1 cellular context compared by ENCODE assay signal in the genomic region with DNA sequence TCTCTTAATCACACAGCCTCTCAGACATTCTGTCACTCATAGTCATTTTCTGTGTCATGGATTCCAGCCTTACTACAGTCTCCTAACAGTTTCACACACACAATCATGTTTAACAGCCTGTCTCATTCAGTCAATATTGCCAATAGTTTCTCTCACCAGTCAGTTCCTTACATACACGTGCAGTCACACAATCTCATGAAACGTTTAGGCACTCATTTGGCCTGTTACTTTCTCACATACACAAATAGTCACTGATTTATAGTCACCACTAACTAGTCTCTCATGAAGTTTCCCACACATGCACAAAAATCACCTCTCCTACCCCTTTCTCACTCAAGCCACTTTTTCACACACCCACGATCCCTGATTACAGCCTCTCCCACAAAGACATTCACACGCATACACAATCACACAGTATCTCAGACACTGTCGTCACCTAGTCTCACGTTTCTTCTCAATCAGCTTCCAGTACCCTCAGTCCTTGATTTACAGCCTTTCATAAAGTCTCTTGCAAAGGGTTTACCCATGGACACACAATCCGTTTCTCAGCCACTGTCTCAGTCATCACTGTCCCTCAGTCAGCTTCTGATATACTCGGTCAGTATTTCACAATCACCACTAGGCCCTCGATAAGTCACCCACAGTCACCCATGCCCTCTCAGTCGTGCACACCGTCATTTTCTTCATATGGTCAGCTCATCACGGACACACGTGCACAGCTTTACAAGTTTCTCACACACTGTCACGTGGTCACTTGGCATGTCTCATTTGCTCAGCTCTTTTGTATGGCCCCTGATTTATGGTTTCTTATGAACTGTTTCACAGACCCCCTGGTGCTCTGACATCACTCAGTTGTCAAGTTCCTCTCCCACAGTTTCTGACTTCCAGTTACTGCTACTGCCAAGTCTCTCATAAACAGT.
TF ChIP-seq lines count a peak whose summit lies in the region.

No MANE protein-coding gene starts in this region.

TF ChIP-seq in GM12878, 131 proteins besides CTCF, POLR2A, EP300 and RAD21 (continued from another document and continues in another):
- TF ChIP-seq, protein P1, sequence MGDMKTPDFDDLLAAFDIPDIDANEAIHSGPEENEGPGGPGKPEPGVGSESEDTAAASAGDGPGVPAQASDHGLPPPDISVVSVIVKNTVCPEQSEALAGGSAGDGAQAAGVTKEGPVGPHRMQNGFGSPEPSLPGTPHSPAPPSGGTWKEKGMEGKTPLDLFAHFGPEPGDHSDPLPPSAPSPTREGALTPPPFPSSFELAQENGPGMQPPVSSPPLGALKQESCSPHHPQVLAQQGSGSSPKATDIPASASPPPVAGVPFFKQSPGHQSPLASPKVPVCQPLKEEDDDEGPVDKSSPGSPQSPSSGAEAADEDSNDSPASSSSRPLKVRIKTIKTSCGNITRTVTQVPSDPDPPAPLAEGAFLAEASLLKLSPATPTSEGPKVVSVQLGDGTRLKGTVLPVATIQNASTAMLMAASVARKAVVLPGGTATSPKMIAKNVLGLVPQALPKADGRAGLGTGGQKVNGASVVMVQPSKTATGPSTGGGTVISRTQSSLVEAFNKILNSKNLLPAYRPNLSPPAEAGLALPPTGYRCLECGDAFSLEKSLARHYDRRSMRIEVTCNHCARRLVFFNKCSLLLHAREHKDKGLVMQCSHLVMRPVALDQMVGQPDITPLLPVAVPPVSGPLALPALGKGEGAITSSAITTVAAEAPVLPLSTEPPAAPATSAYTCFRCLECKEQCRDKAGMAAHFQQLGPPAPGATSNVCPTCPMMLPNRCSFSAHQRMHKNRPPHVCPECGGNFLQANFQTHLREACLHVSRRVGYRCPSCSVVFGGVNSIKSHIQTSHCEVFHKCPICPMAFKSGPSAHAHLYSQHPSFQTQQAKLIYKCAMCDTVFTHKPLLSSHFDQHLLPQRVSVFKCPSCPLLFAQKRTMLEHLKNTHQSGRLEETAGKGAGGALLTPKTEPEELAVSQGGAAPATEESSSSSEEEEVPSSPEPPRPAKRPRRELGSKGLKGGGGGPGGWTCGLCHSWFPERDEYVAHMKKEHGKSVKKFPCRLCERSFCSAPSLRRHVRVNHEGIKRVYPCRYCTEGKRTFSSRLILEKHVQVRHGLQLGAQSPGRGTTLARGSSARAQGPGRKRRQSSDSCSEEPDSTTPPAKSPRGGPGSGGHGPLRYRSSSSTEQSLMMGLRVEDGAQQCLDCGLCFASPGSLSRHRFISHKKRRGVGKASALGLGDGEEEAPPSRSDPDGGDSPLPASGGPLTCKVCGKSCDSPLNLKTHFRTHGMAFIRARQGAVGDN (IDR thresholded peaks at IDR 0.05) = peak; percentile 67
- no peak for TF ChIP-seq HDAC2 (IDR thresholded peaks at IDR 0.05)
- 0 out of 2 replicates have a peak, but pooled peaks have one; percentile 26 for TF ChIP-seq CBFB (IDR thresholded peaks at IDR 0.05; ENCODE audit: low read depth)
- TF ChIP-seq YBX1 (IDR thresholded peaks at IDR 0.05) = no peak
- TF ChIP-seq RBBP5 (conservative IDR thresholded peaks at IDR 0.05) = no peak
- no peak for TF ChIP-seq ZNF622 (IDR thresholded peaks at IDR 0.05)
- TF ChIP-seq, protein P2, sequence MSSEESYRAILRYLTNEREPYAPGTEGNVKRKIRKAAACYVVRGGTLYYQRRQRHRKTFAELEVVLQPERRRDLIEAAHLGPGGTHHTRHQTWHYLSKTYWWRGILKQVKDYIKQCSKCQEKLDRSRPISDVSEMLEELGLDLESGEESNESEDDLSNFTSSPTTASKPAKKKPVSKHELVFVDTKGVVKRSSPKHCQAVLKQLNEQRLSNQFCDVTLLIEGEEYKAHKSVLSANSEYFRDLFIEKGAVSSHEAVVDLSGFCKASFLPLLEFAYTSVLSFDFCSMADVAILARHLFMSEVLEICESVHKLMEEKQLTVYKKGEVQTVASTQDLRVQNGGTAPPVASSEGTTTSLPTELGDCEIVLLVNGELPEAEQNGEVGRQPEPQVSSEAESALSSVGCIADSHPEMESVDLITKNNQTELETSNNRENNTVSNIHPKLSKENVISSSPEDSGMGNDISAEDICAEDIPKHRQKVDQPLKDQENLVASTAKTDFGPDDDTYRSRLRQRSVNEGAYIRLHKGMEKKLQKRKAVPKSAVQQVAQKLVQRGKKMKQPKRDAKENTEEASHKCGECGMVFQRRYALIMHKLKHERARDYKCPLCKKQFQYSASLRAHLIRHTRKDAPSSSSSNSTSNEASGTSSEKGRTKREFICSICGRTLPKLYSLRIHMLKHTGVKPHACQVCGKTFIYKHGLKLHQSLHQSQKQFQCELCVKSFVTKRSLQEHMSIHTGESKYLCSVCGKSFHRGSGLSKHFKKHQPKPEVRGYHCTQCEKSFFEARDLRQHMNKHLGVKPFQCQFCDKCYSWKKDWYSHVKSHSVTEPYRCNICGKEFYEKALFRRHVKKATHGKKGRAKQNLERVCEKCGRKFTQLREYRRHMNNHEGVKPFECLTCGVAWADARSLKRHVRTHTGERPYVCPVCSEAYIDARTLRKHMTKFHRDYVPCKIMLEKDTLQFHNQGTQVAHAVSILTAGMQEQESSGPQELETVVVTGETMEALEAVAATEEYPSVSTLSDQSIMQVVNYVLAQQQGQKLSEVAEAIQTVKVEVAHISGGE (CRISPR knock-in tag; IDR thresholded peaks at IDR 0.05) = no peak
- TF ChIP-seq BRCA1 (IDR thresholded peaks at IDR 0.05; ENCODE audit: low read depth, low read length) = no peak
- peak; percentile 2; the same call in 1 of the 2 replicates for TF ChIP-seq SPI1 (IDR thresholded peaks at IDR 0.05; ENCODE audit: borderline replicate concordance, insufficient read depth, low read depth, low read length)
- TF ChIP-seq DPF2 (IDR thresholded peaks at IDR 0.05) = no peak
- TF ChIP-seq, protein P3, sequence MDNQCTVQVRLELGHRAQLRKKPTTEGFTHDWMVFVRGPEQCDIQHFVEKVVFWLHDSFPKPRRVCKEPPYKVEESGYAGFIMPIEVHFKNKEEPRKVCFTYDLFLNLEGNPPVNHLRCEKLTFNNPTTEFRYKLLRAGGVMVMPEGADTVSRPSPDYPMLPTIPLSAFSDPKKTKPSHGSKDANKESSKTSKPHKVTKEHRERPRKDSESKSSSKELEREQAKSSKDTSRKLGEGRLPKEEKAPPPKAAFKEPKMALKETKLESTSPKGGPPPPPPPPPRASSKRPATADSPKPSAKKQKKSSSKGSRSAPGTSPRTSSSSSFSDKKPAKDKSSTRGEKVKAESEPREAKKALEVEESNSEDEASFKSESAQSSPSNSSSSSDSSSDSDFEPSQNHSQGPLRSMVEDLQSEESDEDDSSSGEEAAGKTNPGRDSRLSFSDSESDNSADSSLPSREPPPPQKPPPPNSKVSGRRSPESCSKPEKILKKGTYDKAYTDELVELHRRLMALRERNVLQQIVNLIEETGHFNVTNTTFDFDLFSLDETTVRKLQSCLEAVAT (IDR thresholded peaks at IDR 0.05) = peak; percentile 53
- peak; percentile 89; the same call in 1 of the 2 replicates for TF ChIP-seq ZBED1 (IDR thresholded peaks at IDR 0.05; ENCODE audit: borderline replicate concordance)
- TF ChIP-seq MXI1 (IDR thresholded peaks at IDR 0.05; ENCODE audit: low read depth, low read length) = no peak
- TF ChIP-seq, protein P4, sequence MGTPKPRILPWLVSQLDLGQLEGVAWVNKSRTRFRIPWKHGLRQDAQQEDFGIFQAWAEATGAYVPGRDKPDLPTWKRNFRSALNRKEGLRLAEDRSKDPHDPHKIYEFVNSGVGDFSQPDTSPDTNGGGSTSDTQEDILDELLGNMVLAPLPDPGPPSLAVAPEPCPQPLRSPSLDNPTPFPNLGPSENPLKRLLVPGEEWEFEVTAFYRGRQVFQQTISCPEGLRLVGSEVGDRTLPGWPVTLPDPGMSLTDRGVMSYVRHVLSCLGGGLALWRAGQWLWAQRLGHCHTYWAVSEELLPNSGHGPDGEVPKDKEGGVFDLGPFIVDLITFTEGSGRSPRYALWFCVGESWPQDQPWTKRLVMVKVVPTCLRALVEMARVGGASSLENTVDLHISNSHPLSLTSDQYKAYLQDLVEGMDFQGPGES (IDR thresholded peaks at IDR 0.05) = no peak
- peak; percentile 18; the same call in 1 of the 2 replicates for TF ChIP-seq BACH1 (IDR thresholded peaks at IDR 0.05; ENCODE audit: borderline replicate concordance)
- no peak for TF ChIP-seq POU2F2 (IDR thresholded peaks at IDR 0.05; ENCODE audit: borderline replicate concordance, low read depth, low read length)
- TF ChIP-seq ZNF24 (IDR thresholded peaks at IDR 0.05) = no peak
- peak; percentile 7; the same call in 1 of the 2 replicates for TF ChIP-seq TARDBP (IDR thresholded peaks at IDR 0.05; ENCODE audit: borderline replicate concordance)
- TF ChIP-seq, protein P5, sequence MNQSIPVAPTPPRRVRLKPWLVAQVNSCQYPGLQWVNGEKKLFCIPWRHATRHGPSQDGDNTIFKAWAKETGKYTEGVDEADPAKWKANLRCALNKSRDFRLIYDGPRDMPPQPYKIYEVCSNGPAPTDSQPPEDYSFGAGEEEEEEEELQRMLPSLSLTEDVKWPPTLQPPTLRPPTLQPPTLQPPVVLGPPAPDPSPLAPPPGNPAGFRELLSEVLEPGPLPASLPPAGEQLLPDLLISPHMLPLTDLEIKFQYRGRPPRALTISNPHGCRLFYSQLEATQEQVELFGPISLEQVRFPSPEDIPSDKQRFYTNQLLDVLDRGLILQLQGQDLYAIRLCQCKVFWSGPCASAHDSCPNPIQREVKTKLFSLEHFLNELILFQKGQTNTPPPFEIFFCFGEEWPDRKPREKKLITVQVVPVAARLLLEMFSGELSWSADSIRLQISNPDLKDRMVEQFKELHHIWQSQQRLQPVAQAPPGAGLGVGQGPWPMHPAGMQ (IDR thresholded peaks at IDR 0.05; ENCODE audit: borderline replicate concordance) = no peak
- TF ChIP-seq RUNX3 (IDR thresholded peaks at IDR 0.05; ENCODE audit: low read length) = peak; percentile 54; the same call in 1 of the 2 replicates
- TF ChIP-seq, protein P6, sequence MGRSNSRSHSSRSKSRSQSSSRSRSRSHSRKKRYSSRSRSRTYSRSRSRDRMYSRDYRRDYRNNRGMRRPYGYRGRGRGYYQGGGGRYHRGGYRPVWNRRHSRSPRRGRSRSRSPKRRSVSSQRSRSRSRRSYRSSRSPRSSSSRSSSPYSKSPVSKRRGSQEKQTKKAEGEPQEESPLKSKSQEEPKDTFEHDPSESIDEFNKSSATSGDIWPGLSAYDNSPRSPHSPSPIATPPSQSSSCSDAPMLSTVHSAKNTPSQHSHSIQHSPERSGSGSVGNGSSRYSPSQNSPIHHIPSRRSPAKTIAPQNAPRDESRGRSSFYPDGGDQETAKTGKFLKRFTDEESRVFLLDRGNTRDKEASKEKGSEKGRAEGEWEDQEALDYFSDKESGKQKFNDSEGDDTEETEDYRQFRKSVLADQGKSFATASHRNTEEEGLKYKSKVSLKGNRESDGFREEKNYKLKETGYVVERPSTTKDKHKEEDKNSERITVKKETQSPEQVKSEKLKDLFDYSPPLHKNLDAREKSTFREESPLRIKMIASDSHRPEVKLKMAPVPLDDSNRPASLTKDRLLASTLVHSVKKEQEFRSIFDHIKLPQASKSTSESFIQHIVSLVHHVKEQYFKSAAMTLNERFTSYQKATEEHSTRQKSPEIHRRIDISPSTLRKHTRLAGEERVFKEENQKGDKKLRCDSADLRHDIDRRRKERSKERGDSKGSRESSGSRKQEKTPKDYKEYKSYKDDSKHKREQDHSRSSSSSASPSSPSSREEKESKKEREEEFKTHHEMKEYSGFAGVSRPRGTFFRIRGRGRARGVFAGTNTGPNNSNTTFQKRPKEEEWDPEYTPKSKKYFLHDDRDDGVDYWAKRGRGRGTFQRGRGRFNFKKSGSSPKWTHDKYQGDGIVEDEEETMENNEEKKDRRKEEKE (IDR thresholded peaks at IDR 0.05) = no peak
- TF ChIP-seq, protein P7, sequence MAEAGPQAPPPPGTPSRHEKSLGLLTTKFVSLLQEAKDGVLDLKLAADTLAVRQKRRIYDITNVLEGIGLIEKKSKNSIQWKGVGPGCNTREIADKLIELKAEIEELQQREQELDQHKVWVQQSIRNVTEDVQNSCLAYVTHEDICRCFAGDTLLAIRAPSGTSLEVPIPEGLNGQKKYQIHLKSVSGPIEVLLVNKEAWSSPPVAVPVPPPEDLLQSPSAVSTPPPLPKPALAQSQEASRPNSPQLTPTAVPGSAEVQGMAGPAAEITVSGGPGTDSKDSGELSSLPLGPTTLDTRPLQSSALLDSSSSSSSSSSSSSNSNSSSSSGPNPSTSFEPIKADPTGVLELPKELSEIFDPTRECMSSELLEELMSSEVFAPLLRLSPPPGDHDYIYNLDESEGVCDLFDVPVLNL (IDR thresholded peaks at IDR 0.05; ENCODE audit: low read depth, low read length) = no peak
- no peak for TF ChIP-seq KLF5 (IDR thresholded peaks at IDR 0.05; ENCODE audit: partially characterized antibody)
- no peak; a peak in 1 of 4 replicates for TF ChIP-seq IKZF2 (IDR thresholded peaks at IDR 0.05)
- no peak for TF ChIP-seq TAF1 (IDR thresholded peaks at IDR 0.05; ENCODE audit: borderline replicate concordance, low read depth, low read length)
- TF ChIP-seq, protein P8, sequence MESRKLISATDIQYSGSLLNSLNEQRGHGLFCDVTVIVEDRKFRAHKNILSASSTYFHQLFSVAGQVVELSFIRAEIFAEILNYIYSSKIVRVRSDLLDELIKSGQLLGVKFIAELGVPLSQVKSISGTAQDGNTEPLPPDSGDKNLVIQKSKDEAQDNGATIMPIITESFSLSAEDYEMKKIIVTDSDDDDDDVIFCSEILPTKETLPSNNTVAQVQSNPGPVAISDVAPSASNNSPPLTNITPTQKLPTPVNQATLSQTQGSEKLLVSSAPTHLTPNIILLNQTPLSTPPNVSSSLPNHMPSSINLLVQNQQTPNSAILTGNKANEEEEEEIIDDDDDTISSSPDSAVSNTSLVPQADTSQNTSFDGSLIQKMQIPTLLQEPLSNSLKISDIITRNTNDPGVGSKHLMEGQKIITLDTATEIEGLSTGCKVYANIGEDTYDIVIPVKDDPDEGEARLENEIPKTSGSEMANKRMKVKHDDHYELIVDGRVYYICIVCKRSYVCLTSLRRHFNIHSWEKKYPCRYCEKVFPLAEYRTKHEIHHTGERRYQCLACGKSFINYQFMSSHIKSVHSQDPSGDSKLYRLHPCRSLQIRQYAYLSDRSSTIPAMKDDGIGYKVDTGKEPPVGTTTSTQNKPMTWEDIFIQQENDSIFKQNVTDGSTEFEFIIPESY (IDR thresholded peaks at IDR 0.05) = no peak
- TF ChIP-seq SMC3 (IDR thresholded peaks at IDR 0.05; ENCODE audit: borderline replicate concordance, low read length) = no peak
- TF ChIP-seq CHD1 (IDR thresholded peaks at IDR 0.05; ENCODE audit: low read depth, low read length) = no peak
- no peak; the same call in 1 of the 2 replicates for TF ChIP-seq CREM (IDR thresholded peaks at IDR 0.05; ENCODE audit: low read depth)
- TF ChIP-seq RB1 (IDR thresholded peaks at IDR 0.05; ENCODE audit: borderline replicate concordance) = no peak
- TF ChIP-seq GATAD2B (conservative IDR thresholded peaks at IDR 0.05; ENCODE audit: low read depth) = peak; percentile 99
- no peak for TF ChIP-seq CHD2 (IDR thresholded peaks at IDR 0.05; ENCODE audit: borderline replicate concordance, low read depth, low read length)
- TF ChIP-seq CHD4 (IDR thresholded peaks at IDR 0.05) = no peak
- TF ChIP-seq CBX5 (IDR thresholded peaks at IDR 0.05; ENCODE audit: low read depth) = no peak
- TF ChIP-seq CEBPB (IDR thresholded peaks at IDR 0.05; ENCODE audit: borderline replicate concordance in 1 of 2, low read depth in 2 of 2, low read length in 2 of 2) = no peak
